1 cellular context compared by ENCODE assay signal in genomic region chr2:148508878-148509702, GRCh38.
TF ChIP-seq lines count a peak whose summit lies in the region.

No MANE protein-coding gene starts in this region.

TF ChIP-seq in SK-N-SH, 30 proteins besides CTCF, POLR2A, EP300 and RAD21 (continued from another document):
- TF ChIP-seq USF2 (IDR thresholded peaks at IDR 0.05; ENCODE audit: borderline replicate concordance, low read depth, low read length) (no peak), NRF1 (IDR thresholded peaks at IDR 0.05; ENCODE audit: low read depth, low read length) (no peak), FOXJ3 (CRISPR knock-in tag; IDR thresholded peaks at IDR 0.05) (no peak), ZBTB33 (IDR thresholded peaks at IDR 0.05; ENCODE audit: borderline replicate concordance, low read depth) (no peak), RXRA (IDR thresholded peaks at IDR 0.05; ENCODE audit: borderline replicate concordance, low read depth) (no peak), POLR2AphosphoS5 (IDR thresholded peaks at IDR 0.05; ENCODE audit: low read depth, low read length) (no peak), TCF12 (IDR thresholded peaks at IDR 0.05) (no peak), CHD2 (IDR thresholded peaks at IDR 0.05; ENCODE audit: low read length, partially characterized antibody) (no peak)
TF ChIP-seq in SK-N-SH: peak in this region for 5.
